1 cellular context compared by ENCODE assay signal in the genomic region with DNA sequence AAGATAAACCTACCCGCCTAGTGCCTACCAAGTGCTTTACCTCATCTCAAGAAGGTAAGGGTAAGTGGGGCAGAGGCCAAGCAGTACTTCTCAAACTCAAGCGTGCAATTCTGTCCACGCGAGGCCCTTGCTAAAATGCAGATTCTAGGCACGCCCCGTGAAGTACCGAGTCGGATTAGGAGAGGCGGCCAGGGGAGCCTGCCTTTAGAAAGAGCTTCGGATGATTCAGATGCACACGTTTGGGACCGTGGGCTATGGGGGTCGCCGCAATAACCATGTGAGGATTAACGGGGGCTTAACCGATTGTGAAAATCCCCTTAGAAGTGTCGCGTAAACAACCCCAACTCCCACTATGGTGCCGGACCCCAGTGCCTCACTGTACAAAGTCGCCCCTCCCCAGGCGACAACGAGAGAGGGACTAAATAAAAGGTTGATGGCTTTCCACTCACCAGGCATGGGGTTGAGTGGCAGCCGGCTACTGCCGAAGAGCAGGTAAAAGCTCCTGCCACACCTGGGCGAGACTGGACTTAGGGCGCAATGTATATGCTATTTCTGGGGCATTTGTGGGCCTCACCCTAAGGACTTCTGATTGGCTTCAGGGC.
TF ChIP-seq lines count a peak whose summit lies in the region.

No MANE protein-coding gene starts in this region.

TF ChIP-seq in HepG2, 621 proteins besides CTCF, POLR2A, EP300 and RAD21 (continued from another document and continues in another):
- TF ChIP-seq, protein P1, sequence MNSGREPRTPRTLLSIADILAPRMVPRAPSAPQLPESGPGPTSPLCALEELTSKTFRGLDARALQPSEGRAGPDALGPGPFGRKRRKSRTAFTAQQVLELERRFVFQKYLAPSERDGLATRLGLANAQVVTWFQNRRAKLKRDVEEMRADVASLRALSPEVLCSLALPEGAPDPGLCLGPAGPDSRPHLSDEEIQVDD (CRISPR knock-in tag; IDR thresholded peaks at IDR 0.05; ENCODE audit: borderline replicate concordance) = no peak
- no peak; the same call in 1 of the 2 replicates for TF ChIP-seq ZNF558 (CRISPR knock-in tag; IDR thresholded peaks at IDR 0.05; ENCODE audit: borderline replicate concordance)
- TF ChIP-seq RELA (CRISPR knock-in tag; IDR thresholded peaks at IDR 0.05) = 0 out of 2 replicates have a peak, but pooled peaks have one; percentile 59
- TF ChIP-seq ZSCAN30 (CRISPR knock-in tag; IDR thresholded peaks at IDR 0.05) = no peak
- no peak for TF ChIP-seq ZNF180 (CRISPR knock-in tag; IDR thresholded peaks at IDR 0.05; ENCODE audit: borderline replicate concordance, low read depth)
- TF ChIP-seq SIN3B (IDR thresholded peaks at IDR 0.05; ENCODE audit: low read length) = no peak
- TF ChIP-seq NR3C1 (CRISPR knock-in tag; IDR thresholded peaks at IDR 0.05) = no peak
- no peak for TF ChIP-seq ZNF234 (CRISPR knock-in tag; conservative IDR thresholded peaks at IDR 0.05)
- TF ChIP-seq ZNF20 (CRISPR knock-in tag; IDR thresholded peaks at IDR 0.05) = no peak
- TF ChIP-seq U2AF2 (IDR thresholded peaks at IDR 0.05; ENCODE audit: low read depth, low read length) = 0 out of 2 replicates have a peak, but pooled peaks have one; percentile 8
- TF ChIP-seq PHF8 (CRISPR knock-in tag; IDR thresholded peaks at IDR 0.05) = peak; percentile 90
- no peak for TF ChIP-seq CHCHD3 (CRISPR knock-in tag; IDR thresholded peaks at IDR 0.05)
- no peak; the same call in 1 of the 2 replicates for TF ChIP-seq ZFP36L2 (CRISPR knock-in tag; IDR thresholded peaks at IDR 0.05)
- TF ChIP-seq SNAI1 (CRISPR knock-in tag; IDR thresholded peaks at IDR 0.05; ENCODE audit: borderline replicate concordance) = 0 out of 2 replicates have a peak, but pooled peaks have one; percentile 4
- TF ChIP-seq, protein P2, sequence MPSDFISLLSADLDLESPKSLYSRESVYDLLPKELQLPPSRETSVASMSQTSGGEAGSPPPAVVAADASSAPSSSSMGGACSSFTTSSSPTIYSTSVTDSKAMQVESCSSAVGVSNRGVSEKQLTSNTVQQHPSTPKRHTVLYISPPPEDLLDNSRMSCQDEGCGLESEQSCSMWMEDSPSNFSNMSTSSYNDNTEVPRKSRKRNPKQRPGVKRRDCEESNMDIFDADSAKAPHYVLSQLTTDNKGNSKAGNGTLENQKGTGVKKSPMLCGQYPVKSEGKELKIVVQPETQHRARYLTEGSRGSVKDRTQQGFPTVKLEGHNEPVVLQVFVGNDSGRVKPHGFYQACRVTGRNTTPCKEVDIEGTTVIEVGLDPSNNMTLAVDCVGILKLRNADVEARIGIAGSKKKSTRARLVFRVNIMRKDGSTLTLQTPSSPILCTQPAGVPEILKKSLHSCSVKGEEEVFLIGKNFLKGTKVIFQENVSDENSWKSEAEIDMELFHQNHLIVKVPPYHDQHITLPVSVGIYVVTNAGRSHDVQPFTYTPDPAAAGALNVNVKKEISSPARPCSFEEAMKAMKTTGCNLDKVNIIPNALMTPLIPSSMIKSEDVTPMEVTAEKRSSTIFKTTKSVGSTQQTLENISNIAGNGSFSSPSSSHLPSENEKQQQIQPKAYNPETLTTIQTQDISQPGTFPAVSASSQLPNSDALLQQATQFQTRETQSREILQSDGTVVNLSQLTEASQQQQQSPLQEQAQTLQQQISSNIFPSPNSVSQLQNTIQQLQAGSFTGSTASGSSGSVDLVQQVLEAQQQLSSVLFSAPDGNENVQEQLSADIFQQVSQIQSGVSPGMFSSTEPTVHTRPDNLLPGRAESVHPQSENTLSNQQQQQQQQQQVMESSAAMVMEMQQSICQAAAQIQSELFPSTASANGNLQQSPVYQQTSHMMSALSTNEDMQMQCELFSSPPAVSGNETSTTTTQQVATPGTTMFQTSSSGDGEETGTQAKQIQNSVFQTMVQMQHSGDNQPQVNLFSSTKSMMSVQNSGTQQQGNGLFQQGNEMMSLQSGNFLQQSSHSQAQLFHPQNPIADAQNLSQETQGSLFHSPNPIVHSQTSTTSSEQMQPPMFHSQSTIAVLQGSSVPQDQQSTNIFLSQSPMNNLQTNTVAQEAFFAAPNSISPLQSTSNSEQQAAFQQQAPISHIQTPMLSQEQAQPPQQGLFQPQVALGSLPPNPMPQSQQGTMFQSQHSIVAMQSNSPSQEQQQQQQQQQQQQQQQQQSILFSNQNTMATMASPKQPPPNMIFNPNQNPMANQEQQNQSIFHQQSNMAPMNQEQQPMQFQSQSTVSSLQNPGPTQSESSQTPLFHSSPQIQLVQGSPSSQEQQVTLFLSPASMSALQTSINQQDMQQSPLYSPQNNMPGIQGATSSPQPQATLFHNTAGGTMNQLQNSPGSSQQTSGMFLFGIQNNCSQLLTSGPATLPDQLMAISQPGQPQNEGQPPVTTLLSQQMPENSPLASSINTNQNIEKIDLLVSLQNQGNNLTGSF (CRISPR knock-in tag; IDR thresholded peaks at IDR 0.05) = no peak
- TF ChIP-seq, protein P3, sequence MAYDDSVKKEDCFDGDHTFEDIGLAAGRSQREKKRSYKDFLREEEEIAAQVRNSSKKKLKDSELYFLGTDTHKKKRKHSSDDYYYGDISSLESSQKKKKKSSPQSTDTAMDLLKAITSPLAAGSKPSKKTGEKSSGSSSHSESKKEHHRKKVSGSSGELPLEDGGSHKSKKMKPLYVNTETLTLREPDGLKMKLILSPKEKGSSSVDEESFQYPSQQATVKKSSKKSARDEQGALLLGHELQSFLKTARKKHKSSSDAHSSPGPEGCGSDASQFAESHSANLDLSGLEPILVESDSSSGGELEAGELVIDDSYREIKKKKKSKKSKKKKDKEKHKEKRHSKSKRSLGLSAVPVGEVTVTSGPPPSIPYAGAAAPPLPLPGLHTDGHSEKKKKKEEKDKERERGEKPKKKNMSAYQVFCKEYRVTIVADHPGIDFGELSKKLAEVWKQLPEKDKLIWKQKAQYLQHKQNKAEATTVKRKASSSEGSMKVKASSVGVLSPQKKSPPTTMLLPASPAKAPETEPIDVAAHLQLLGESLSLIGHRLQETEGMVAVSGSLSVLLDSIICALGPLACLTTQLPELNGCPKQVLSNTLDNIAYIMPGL (CRISPR knock-in tag; IDR thresholded peaks at IDR 0.05; ENCODE audit: borderline replicate concordance in 1 of 2, low read depth in 1 of 2) = peak in 1 of 2 experiments; percentile 39; a peak in 2 of 4 replicates
- TF ChIP-seq, protein P4, sequence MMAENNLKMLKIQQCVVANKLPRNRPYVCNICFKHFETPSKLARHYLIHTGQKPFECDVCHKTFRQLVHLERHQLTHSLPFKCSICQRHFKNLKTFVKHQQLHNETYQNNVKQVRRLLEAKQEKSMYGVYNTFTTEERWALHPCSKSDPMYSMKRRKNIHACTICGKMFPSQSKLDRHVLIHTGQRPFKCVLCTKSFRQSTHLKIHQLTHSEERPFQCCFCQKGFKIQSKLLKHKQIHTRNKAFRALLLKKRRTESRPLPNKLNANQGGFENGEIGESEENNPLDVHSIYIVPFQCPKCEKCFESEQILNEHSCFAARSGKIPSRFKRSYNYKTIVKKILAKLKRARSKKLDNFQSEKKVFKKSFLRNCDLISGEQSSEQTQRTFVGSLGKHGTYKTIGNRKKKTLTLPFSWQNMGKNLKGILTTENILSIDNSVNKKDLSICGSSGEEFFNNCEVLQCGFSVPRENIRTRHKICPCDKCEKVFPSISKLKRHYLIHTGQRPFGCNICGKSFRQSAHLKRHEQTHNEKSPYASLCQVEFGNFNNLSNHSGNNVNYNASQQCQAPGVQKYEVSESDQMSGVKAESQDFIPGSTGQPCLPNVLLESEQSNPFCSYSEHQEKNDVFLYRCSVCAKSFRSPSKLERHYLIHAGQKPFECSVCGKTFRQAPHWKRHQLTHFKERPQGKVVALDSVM (CRISPR knock-in tag; IDR thresholded peaks at IDR 0.05) = no peak
- TF ChIP-seq, protein P5, sequence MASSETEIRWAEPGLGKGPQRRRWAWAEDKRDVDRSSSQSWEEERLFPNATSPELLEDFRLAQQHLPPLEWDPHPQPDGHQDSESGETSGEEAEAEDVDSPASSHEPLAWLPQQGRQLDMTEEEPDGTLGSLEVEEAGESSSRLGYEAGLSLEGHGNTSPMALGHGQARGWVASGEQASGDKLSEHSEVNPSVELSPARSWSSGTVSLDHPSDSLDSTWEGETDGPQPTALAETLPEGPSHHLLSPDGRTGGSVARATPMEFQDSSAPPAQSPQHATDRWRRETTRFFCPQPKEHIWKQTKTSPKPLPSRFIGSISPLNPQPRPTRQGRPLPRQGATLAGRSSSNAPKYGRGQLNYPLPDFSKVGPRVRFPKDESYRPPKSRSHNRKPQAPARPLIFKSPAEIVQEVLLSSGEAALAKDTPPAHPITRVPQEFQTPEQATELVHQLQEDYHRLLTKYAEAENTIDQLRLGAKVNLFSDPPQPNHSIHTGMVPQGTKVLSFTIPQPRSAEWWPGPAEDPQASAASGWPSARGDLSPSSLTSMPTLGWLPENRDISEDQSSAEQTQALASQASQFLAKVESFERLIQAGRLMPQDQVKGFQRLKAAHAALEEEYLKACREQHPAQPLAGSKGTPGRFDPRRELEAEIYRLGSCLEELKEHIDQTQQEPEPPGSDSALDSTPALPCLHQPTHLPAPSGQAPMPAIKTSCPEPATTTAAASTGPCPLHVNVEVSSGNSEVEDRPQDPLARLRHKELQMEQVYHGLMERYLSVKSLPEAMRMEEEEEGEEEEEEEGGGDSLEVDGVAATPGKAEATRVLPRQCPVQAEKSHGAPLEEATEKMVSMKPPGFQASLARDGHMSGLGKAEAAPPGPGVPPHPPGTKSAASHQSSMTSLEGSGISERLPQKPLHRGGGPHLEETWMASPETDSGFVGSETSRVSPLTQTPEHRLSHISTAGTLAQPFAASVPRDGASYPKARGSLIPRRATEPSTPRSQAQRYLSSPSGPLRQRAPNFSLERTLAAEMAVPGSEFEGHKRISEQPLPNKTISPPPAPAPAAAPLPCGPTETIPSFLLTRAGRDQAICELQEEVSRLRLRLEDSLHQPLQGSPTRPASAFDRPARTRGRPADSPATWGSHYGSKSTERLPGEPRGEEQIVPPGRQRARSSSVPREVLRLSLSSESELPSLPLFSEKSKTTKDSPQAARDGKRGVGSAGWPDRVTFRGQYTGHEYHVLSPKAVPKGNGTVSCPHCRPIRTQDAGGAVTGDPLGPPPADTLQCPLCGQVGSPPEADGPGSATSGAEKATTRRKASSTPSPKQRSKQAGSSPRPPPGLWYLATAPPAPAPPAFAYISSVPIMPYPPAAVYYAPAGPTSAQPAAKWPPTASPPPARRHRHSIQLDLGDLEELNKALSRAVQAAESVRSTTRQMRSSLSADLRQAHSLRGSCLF (CRISPR knock-in tag; IDR thresholded peaks at IDR 0.05; ENCODE audit: borderline replicate concordance) = no peak
- TF ChIP-seq ZNF616 (CRISPR knock-in tag; IDR thresholded peaks at IDR 0.05; ENCODE audit: low read depth) = no peak
- TF ChIP-seq, protein P6, sequence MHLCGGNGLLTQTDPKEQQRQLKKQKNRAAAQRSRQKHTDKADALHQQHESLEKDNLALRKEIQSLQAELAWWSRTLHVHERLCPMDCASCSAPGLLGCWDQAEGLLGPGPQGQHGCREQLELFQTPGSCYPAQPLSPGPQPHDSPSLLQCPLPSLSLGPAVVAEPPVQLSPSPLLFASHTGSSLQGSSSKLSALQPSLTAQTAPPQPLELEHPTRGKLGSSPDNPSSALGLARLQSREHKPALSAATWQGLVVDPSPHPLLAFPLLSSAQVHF (CRISPR knock-in tag; IDR thresholded peaks at IDR 0.05) = no peak
- peak; percentile 44; the same call in 1 of the 2 replicates for TF ChIP-seq ZNF790 (CRISPR knock-in tag; IDR thresholded peaks at IDR 0.05; ENCODE audit: borderline replicate concordance)
- TF ChIP-seq, protein P7, sequence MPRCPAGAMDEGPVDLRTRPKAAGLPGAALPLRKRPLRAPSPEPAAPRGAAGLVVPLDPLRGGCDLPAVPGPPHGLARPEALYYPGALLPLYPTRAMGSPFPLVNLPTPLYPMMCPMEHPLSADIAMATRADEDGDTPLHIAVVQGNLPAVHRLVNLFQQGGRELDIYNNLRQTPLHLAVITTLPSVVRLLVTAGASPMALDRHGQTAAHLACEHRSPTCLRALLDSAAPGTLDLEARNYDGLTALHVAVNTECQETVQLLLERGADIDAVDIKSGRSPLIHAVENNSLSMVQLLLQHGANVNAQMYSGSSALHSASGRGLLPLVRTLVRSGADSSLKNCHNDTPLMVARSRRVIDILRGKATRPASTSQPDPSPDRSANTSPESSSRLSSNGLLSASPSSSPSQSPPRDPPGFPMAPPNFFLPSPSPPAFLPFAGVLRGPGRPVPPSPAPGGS (CRISPR knock-in tag; IDR thresholded peaks at IDR 0.05) = no peak; the same call in 1 of the 2 replicates
- TF ChIP-seq, protein P8, sequence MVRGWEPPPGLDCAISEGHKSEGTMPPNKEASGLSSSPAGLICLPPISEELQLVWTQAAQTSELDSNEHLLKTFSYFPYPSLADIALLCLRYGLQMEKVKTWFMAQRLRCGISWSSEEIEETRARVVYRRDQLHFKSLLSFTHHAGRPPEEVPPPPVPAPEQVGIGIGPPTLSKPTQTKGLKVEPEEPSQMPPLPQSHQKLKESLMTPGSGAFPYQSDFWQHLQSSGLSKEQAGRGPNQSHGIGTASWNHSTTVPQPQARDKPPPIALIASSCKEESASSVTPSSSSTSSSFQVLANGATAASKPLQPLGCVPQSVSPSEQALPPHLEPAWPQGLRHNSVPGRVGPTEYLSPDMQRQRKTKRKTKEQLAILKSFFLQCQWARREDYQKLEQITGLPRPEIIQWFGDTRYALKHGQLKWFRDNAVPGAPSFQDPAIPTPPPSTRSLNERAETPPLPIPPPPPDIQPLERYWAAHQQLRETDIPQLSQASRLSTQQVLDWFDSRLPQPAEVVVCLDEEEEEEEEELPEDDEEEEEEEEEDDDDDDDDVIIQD (CRISPR knock-in tag; IDR thresholded peaks at IDR 0.05; ENCODE audit: low read depth) = peak; percentile 33; the same call in 1 of the 2 replicates
- no peak for TF ChIP-seq HMGA1 (CRISPR knock-in tag; conservative IDR thresholded peaks at IDR 0.05)
- no peak for TF ChIP-seq GZF1 (CRISPR knock-in tag; IDR thresholded peaks at IDR 0.05)
- no peak for TF ChIP-seq ZNF772 (CRISPR knock-in tag; IDR thresholded peaks at IDR 0.05)
- no peak for TF ChIP-seq ZFP36 (IDR thresholded peaks at IDR 0.05; ENCODE audit: borderline replicate concordance, low read depth, low read length, partially characterized antibody)
- no peak for TF ChIP-seq ZSCAN22 (CRISPR knock-in tag; IDR thresholded peaks at IDR 0.05)
- no peak for TF ChIP-seq YEATS2 (CRISPR knock-in tag; IDR thresholded peaks at IDR 0.05; ENCODE audit: borderline replicate concordance)
- no peak for TF ChIP-seq CCDC6 (CRISPR knock-in tag; IDR thresholded peaks at IDR 0.05)
- TF ChIP-seq ZFP37 (CRISPR knock-in tag; IDR thresholded peaks at IDR 0.05; ENCODE audit: borderline replicate concordance) = peak; percentile 72; the same call in 1 of the 2 replicates
- no peak for TF ChIP-seq NFIC (IDR thresholded peaks at IDR 0.05; ENCODE audit: low read length)
- TF ChIP-seq ZNF841 (CRISPR knock-in tag; IDR thresholded peaks at IDR 0.05; ENCODE audit: borderline replicate concordance) = no peak
- TF ChIP-seq ZFAT (CRISPR knock-in tag; conservative IDR thresholded peaks at IDR 0.05) = no peak
- TF ChIP-seq MTA1 (CRISPR knock-in tag; IDR thresholded peaks at IDR 0.05; ENCODE audit: borderline replicate concordance) = no peak
- TF ChIP-seq, protein P9, sequence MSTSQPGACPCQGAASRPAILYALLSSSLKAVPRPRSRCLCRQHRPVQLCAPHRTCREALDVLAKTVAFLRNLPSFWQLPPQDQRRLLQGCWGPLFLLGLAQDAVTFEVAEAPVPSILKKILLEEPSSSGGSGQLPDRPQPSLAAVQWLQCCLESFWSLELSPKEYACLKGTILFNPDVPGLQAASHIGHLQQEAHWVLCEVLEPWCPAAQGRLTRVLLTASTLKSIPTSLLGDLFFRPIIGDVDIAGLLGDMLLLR (CRISPR knock-in tag; IDR thresholded peaks at IDR 0.05) = no peak
- TF ChIP-seq ZNF562 (CRISPR knock-in tag; IDR thresholded peaks at IDR 0.05; ENCODE audit: borderline replicate concordance) = no peak
- TF ChIP-seq EEA1 (CRISPR knock-in tag; IDR thresholded peaks at IDR 0.05; ENCODE audit: borderline replicate concordance) = no peak
- TF ChIP-seq NCOA1 (CRISPR knock-in tag; IDR thresholded peaks at IDR 0.05) = 0 out of 2 replicates have a peak, but pooled peaks have one; percentile 50
